8 cellular contexts compared by ENCODE assay signal in the genomic region with DNA sequence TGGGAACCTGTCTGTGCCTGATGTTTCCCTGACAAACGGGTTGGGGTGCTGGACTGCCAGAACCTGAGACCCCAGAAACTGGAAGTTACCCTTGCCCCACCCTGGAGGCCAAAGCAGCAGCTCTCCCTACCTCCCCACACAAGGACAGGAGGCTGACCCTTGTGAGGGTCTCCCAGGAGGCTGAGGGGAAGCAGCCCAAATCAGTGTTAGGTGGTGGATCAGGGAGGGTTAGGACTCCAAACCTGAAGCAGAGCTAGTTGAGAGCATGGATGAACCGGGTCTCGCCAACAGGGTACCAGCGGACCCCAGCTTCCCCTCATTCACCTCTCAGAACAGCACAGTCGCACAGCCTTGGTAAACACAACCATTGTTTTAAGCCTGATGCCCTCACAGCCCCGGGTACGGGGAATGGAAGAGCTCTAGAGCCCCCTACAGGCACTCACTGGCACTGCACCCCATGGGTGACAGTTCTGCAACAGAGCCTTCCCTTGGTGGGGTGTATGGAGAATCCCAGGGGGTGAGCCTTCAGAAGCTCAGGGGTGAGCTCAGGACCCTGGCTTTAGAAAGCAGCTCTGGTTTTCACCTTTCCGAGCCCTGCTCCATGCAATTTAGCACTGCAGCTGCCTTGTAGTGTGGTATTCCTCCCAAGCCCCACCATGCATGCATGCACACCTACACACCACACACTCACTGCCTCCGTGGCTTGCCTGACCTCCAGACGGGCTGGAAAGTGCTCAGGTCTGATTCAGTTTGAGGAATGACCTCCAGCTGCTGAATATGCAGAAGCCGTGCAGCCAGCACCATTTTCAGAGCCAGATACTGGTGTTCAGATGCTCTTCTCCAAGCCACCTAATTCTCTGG. TPM values are rescaled to one million over a fixed set of nuclear protein-coding genes. Genes with fewer than 3 reads are reported as not detected.
DNase-seq lines count a peak whose midpoint lies in the region; ATAC-seq and TF ChIP-seq lines count a peak whose summit lies in the region.

No MANE protein-coding gene starts in this region.

- H3K79me2 ChIP-seq in osteoblast (ENCODE audit: insufficient read depth, low read length) = no peaks in the 10 kb centered on the region

- H3K9me3 ChIP-seq in gastroesophageal sphincter (no peaks in the 10 kb centered on the region), osteoblast (ENCODE audit: low read depth, low read length) (no peaks in the 10 kb centered on the region), thyroid gland (no peaks in the 10 kb centered on the region)

- no peaks in the 10 kb centered on the region for H4K20me1 ChIP-seq in osteoblast (ENCODE audit: insufficient read depth, low read length)

- H3K4me3 ChIP-seq in gastroesophageal sphincter (no peak overlapping the region), osteoblast (ENCODE audit: insufficient read depth, low read length) (no peak overlapping the region), thyroid gland (replicated peaks in 1 of 3) (no peak overlapping the region)

- peak; percentile 79 for ATAC-seq in gastroesophageal sphincter

- DNase-seq in NCI-H524 (lab: John Stamatoyannopoulos, UW) (peak; percentile 80 to 89), NCI-H524 treated with DMSO at 0.1 percent for 48 hours (lab: John Stamatoyannopoulos, UW) (no peak), KG1 (lab: John Stamatoyannopoulos, UW) (peak; percentile 66), RPMI7951 (ENCODE audit: low read depth) (peak; percentile 48), osteoblast (ENCODE audit: insufficient read length, low spot score, missing footprints) (peak; percentile 95), thyroid gland (peak; percentile 59 to 68)
- peak; percentile 22 for DNase-seq in activated T-helper 9 cell treated with anti-CD3 and anti-CD28 coated beads, Interleukin-2, amount 50 U/mL, for 16 hours (ENCODE audit: low read depth)

- intact Hi-C loops in thyroid gland (cut with DNase I) = no loop called here

- peak overlapping the region; percentile 41 for H2AFZ ChIP-seq in osteoblast (ENCODE audit: low read length)

- 17% methylated on average over 1 of the region's 11 CpGs; no CpG with 5 or more reads in 1 of the 2 donors for WGBS in gastroesophageal sphincter (ENCODE audit: low coverage in 1 of 2), 2 donors
- 18 to 22% methylated on average over 8 to 11 of the region's 11 CpGs for WGBS in thyroid gland, 2 donors

- no peak overlapping the region for H3K4me2 ChIP-seq in osteoblast (ENCODE audit: insufficient read depth, low read length)

- H3K4me1 ChIP-seq in gastroesophageal sphincter (no peaks in the 10 kb centered on the region), osteoblast (ENCODE audit: insufficient read depth, low read length) (no peaks in the 10 kb centered on the region), thyroid gland (peaks cover 5 to 7% of the 10 kb centered on the region in 2 donors)

- no peaks in the 10 kb centered on the region for H3K36me3 ChIP-seq in gastroesophageal sphincter
- H3K36me3 ChIP-seq in osteoblast (ENCODE audit: insufficient read depth, low read length) = no peaks in the 10 kb centered on the region
- H3K36me3 ChIP-seq in thyroid gland = no peaks in the 10 kb centered on the region

- H3K27me3 ChIP-seq in gastroesophageal sphincter (peaks cover 66% of the 10 kb centered on the region), osteoblast (ENCODE audit: insufficient read depth, low read length) (peaks cover 28% of the 10 kb centered on the region), thyroid gland (no peaks in the 10 kb centered on the region)

- TF ChIP-seq POLR2A in gastroesophageal sphincter (IDR thresholded peaks at IDR 0.05) (no peak), thyroid gland (IDR thresholded peaks at IDR 0.05) (no peak)

- H3K27ac ChIP-seq in gastroesophageal sphincter (no peak overlapping the region), osteoblast (ENCODE audit: low read depth, low read length) (no peak overlapping the region), thyroid gland (no peak overlapping the region)

- no peak for TF ChIP-seq EP300 in gastroesophageal sphincter (IDR thresholded peaks at IDR 0.05)

- peak in 3 of 4 experiments; percentile 68 to 78 (median 78) for TF ChIP-seq CTCF in gastroesophageal sphincter (IDR thresholded peaks at IDR 0.05)
- peak; percentile 99 for TF ChIP-seq CTCF in osteoblast (IDR thresholded peaks at IDR 0.05; ENCODE audit: extremely low read depth, low read depth, low read length)
- peak; percentile 68 to 97 (median 86) for TF ChIP-seq CTCF in thyroid gland (IDR thresholded peaks at IDR 0.05)

RNA-seq across cellular contexts. Expression of a gene that starts 11.2 kb away (rescaled TPM):
- total RNA-seq in RPMI7951 (2014; rRNA removed; shearing (Covaris generic)) = 0.59 TPM in 1 of 2 replicates, not detected in the other
- total RNA-seq in gastroesophageal sphincter (under 1 TPM in 2 of 4 donors, not detected in 2; 0.81 to 0.93 TPM), osteoblast (under 0.01 TPM in 1 of 2 replicates, not detected in the other), thyroid gland (not detected)
